ENCODE assay signal across 1 cellular context in the genomic region with DNA sequence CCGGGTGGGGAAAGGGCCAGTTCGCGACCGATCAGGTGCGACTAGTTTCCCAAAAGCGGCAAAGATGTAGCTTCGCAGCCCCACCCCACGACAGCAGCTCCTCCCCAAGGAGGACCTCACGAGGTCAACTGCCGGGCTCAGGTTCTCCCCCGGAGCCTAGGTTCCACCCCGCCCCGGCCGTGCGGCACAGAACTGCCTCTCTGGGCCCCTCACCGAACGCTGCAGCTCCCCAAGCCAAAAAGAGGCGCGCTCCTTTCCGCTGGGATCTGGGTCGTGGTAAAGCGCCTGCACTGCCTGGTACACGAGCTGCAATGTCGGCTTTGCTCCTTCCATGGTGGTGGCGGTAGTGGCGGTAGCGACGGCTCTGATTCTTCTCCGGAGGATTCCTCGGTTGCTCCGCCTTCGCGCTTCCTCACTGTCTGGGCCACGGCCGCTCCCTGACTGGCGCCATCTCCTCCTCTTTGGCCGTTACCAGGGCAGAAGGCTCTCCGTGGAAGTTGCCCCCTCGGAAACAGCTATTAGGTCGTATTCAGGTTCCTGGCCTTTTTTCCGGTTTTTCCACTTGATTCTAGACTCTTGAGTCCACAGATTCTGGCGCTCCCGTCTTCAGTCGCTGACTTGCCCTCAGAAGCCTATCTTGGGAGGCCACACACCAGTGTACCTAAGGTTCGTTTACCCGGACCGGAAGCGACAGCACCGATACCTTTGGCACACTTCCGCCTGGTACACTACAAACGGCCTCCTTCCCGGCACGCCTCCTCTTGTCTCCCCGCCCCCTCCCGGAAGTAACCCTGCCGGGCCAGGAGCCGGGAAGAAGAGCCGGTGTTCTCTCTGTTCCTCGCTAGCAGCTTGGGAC.
TF ChIP-seq lines count a peak whose summit lies in the region.

A gene (minus strand): TSS at position 674 of the 856 bp plus-strand sequence. CDS start 341 bp downstream, at position 333.

TF ChIP-seq in HEK293, 187 proteins besides CTCF, POLR2A, EP300 and RAD21 (continued from another document and continues in another):
- TF ChIP-seq, protein P1, sequence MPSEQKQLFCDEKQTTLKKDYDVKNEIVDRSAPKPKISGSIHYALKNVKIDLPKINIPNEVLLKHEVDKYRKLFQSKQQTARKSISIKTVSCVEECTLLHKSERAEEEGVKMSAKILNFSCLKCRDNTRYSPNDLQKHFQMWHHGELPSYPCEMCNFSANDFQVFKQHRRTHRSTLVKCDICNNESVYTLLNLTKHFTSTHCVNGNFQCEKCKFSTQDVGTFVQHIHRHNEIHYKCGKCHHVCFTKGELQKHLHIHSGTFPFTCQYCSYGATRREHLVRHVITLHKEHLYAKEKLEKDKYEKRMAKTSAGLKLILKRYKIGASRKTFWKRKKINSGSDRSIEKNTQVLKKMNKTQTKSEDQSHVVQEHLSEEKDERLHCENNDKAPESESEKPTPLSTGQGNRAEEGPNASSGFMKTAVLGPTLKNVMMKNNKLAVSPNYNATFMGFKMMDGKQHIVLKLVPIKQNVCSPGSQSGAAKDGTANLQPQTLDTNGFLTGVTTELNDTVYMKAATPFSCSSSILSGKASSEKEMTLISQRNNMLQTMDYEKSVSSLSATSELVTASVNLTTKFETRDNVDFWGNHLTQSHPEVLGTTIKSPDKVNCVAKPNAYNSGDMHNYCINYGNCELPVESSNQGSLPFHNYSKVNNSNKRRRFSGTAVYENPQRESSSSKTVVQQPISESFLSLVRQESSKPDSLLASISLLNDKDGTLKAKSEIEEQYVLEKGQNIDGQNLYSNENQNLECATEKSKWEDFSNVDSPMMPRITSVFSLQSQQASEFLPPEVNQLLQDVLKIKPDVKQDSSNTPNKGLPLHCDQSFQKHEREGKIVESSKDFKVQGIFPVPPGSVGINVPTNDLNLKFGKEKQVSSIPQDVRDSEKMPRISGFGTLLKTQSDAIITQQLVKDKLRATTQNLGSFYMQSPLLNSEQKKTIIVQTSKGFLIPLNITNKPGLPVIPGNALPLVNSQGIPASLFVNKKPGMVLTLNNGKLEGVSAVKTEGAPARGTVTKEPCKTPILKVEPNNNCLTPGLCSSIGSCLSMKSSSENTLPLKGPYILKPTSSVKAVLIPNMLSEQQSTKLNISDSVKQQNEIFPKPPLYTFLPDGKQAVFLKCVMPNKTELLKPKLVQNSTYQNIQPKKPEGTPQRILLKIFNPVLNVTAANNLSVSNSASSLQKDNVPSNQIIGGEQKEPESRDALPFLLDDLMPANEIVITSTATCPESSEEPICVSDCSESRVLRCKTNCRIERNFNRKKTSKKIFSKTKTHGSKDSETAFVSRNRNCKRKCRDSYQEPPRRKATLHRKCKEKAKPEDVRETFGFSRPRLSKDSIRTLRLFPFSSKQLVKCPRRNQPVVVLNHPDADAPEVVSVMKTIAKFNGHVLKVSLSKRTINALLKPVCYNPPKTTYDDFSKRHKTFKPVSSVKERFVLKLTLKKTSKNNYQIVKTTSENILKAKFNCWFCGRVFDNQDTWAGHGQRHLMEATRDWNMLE (tag by site-specific recombination; conservative IDR thresholded peaks at IDR 0.05; ENCODE audit: low read depth): peak; percentile 91
- TF ChIP-seq ZNF132 (tag by site-specific recombination; IDR thresholded peaks at IDR 0.05; ENCODE audit: borderline replicate concordance) (no peak), TRIM28 (IDR thresholded peaks at IDR 0.05; ENCODE audit: borderline replicate concordance, low read length) (peak; percentile 94), ZNF248 (tag by site-specific recombination; IDR thresholded peaks at IDR 0.05) (no peak), SP2 (tag by site-specific recombination; IDR thresholded peaks at IDR 0.05) (peak; percentile 91), ZNF473 (tag by site-specific recombination; IDR thresholded peaks at IDR 0.05) (no peak), ZFHX2 (tag by site-specific recombination; conservative IDR thresholded peaks at IDR 0.05) (peak; percentile 61; the same call in 1 of the 2 replicates), ZNF521 (tag by site-specific recombination; IDR thresholded peaks at IDR 0.05) (no peak), ZNF174 (tag by site-specific recombination; IDR thresholded peaks at IDR 0.05) (no peak), ZNF112 (tag by site-specific recombination; IDR thresholded peaks at IDR 0.05) (no peak), SP7 (tag by site-specific recombination; IDR thresholded peaks at IDR 0.05) (peak; percentile 96), IKZF3 (tag by site-specific recombination; IDR thresholded peaks at IDR 0.05) (peak; percentile 44; the same call in 1 of the 2 replicates), ZNF623 (tag by site-specific recombination; IDR thresholded peaks at IDR 0.05) (peak; percentile 19), HOXC10 (CRISPR knock-in tag; IDR thresholded peaks at IDR 0.05) (no peak), ZBTB48 (tag by site-specific recombination; IDR thresholded peaks at IDR 0.05) (peak; percentile 87), ZNF837 (tag by site-specific recombination; IDR thresholded peaks at IDR 0.05) (no peak), TCF7L2 (IDR thresholded peaks at IDR 0.05; ENCODE audit: borderline replicate concordance, low read depth, low read length) (no peak), ZBTB8A (tag by site-specific recombination; IDR thresholded peaks at IDR 0.05) (peak; percentile 66), KLF1 (tag by site-specific recombination; IDR thresholded peaks at IDR 0.05) (no peak; the same call in 1 of the 2 replicates), ZNF529 (tag by site-specific recombination; IDR thresholded peaks at IDR 0.05; ENCODE audit: insufficient replicate concordance) (no peak), ZNF561 (tag by site-specific recombination; IDR thresholded peaks at IDR 0.05; ENCODE audit: borderline replicate concordance) (peak; percentile 88), ZNF830 (tag by site-specific recombination; IDR thresholded peaks at IDR 0.05; ENCODE audit: low read depth) (no peak), GLIS1 (tag by site-specific recombination; IDR thresholded peaks at IDR 0.05) (peak; percentile 83), MEIS1 (CRISPR knock-in tag; IDR thresholded peaks at IDR 0.05; ENCODE audit: borderline replicate concordance) (no peak), ZNF19 (tag by site-specific recombination; IDR thresholded peaks at IDR 0.05; ENCODE audit: low read depth) (no peak; the same call in 1 of the 2 replicates), ZNF335 (tag by site-specific recombination; conservative IDR thresholded peaks at IDR 0.05) (peak; percentile 96)
- TF ChIP-seq, protein P2, sequence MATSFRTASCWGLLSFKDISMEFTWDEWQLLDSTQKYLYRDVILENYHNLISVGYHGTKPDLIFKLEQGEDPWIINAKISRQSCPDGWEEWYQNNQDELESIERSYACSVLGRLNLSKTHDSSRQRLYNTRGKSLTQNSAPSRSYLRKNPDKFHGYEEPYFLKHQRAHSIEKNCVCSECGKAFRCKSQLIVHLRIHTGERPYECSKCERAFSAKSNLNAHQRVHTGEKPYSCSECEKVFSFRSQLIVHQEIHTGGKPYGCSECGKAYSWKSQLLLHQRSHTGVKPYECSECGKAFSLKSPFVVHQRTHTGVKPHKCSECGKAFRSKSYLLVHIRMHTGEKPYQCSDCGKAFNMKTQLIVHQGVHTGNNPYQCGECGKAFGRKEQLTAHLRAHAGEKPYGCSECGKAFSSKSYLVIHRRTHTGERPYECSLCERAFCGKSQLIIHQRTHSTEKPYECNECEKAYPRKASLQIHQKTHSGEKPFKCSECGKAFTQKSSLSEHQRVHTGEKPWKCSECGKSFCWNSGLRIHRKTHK (tag by site-specific recombination; IDR thresholded peaks at IDR 0.05): no peak
- TF ChIP-seq, protein P3, sequence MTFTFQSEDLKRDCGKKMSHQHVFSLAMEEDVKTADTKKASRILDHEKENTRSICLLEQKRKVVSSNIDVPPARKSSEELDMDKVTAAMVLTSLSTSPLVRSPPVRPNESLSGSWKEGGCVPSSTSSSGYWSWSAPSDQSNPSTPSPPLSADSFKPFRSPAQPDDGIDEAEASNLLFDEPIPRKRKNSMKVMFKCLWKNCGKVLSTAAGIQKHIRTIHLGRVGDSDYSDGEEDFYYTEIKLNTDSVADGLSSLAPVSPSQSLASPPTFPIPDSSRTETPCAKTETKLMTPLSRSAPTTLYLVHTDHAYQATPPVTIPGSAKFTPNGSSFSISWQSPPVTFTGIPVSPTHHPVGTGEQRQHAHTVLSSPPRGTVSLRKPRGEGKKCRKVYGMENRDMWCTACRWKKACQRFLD (tag by site-specific recombination; IDR thresholded peaks at IDR 0.05): no peak
- TF ChIP-seq, protein P4, sequence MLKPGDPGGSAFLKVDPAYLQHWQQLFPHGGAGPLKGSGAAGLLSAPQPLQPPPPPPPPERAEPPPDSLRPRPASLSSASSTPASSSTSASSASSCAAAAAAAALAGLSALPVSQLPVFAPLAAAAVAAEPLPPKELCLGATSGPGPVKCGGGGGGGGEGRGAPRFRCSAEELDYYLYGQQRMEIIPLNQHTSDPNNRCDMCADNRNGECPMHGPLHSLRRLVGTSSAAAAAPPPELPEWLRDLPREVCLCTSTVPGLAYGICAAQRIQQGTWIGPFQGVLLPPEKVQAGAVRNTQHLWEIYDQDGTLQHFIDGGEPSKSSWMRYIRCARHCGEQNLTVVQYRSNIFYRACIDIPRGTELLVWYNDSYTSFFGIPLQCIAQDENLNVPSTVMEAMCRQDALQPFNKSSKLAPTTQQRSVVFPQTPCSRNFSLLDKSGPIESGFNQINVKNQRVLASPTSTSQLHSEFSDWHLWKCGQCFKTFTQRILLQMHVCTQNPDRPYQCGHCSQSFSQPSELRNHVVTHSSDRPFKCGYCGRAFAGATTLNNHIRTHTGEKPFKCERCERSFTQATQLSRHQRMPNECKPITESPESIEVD (tag by site-specific recombination; IDR thresholded peaks at IDR 0.05): no peak
- TF ChIP-seq, protein P5, sequence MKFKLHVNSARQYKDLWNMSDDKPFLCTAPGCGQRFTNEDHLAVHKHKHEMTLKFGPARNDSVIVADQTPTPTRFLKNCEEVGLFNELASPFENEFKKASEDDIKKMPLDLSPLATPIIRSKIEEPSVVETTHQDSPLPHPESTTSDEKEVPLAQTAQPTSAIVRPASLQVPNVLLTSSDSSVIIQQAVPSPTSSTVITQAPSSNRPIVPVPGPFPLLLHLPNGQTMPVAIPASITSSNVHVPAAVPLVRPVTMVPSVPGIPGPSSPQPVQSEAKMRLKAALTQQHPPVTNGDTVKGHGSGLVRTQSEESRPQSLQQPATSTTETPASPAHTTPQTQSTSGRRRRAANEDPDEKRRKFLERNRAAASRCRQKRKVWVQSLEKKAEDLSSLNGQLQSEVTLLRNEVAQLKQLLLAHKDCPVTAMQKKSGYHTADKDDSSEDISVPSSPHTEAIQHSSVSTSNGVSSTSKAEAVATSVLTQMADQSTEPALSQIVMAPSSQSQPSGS (tag by site-specific recombination; IDR thresholded peaks at IDR 0.05; ENCODE audit: low read depth): 0 out of 2 replicates have a peak, but pooled peaks have one; percentile 8
- TF ChIP-seq, protein P6, sequence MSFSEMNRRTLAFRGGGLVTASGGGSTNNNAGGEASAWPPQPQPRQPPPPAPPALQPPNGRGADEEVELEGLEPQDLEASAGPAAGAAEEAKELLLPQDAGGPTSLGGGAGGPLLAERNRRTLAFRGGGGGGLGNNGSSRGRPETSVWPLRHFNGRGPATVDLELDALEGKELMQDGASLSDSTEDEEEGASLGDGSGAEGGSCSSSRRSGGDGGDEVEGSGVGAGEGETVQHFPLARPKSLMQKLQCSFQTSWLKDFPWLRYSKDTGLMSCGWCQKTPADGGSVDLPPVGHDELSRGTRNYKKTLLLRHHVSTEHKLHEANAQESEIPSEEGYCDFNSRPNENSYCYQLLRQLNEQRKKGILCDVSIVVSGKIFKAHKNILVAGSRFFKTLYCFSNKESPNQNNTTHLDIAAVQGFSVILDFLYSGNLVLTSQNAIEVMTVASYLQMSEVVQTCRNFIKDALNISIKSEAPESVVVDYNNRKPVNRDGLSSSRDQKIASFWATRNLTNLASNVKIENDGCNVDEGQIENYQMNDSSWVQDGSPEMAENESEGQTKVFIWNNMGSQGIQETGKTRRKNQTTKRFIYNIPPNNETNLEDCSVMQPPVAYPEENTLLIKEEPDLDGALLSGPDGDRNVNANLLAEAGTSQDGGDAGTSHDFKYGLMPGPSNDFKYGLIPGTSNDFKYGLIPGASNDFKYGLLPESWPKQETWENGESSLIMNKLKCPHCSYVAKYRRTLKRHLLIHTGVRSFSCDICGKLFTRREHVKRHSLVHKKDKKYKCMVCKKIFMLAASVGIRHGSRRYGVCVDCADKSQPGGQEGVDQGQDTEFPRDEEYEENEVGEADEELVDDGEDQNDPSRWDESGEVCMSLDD (tag by site-specific recombination; IDR thresholded peaks at IDR 0.05): no peak; the same call in 1 of the 2 replicates
- TF ChIP-seq, protein P7, sequence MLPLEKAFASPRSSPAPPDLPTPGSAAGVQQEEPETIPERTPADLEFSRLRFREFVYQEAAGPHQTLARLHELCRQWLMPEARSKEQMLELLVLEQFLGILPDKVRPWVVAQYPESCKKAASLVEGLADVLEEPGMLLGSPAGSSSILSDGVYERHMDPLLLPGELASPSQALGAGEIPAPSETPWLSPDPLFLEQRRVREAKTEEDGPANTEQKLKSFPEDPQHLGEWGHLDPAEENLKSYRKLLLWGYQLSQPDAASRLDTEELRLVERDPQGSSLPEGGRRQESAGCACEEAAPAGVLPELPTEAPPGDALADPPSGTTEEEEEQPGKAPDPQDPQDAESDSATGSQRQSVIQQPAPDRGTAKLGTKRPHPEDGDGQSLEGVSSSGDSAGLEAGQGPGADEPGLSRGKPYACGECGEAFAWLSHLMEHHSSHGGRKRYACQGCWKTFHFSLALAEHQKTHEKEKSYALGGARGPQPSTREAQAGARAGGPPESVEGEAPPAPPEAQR (tag by site-specific recombination; IDR thresholded peaks at IDR 0.05): no peak; the same call in 1 of the 2 replicates
- TF ChIP-seq, protein P8, sequence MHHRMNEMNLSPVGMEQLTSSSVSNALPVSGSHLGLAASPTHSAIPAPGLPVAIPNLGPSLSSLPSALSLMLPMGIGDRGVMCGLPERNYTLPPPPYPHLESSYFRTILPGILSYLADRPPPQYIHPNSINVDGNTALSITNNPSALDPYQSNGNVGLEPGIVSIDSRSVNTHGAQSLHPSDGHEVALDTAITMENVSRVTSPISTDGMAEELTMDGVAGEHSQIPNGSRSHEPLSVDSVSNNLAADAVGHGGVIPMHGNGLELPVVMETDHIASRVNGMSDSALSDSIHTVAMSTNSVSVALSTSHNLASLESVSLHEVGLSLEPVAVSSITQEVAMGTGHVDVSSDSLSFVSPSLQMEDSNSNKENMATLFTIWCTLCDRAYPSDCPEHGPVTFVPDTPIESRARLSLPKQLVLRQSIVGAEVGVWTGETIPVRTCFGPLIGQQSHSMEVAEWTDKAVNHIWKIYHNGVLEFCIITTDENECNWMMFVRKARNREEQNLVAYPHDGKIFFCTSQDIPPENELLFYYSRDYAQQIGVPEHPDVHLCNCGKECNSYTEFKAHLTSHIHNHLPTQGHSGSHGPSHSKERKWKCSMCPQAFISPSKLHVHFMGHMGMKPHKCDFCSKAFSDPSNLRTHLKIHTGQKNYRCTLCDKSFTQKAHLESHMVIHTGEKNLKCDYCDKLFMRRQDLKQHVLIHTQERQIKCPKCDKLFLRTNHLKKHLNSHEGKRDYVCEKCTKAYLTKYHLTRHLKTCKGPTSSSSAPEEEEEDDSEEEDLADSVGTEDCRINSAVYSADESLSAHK (tag by site-specific recombination; IDR thresholded peaks at IDR 0.05): peak; percentile 55
- TF ChIP-seq, protein P9, sequence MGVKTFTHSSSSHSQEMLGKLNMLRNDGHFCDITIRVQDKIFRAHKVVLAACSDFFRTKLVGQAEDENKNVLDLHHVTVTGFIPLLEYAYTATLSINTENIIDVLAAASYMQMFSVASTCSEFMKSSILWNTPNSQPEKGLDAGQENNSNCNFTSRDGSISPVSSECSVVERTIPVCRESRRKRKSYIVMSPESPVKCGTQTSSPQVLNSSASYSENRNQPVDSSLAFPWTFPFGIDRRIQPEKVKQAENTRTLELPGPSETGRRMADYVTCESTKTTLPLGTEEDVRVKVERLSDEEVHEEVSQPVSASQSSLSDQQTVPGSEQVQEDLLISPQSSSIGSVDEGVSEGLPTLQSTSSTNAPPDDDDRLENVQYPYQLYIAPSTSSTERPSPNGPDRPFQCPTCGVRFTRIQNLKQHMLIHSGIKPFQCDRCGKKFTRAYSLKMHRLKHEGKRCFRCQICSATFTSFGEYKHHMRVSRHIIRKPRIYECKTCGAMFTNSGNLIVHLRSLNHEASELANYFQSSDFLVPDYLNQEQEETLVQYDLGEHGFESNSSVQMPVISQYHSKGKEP (tag by site-specific recombination; IDR thresholded peaks at IDR 0.05): no peak
